8 cellular contexts compared by ENCODE assay signal in genomic region chr3:154120903-154121235, GRCh38. TPM values are rescaled to one million over a fixed set of nuclear protein-coding genes. Genes with fewer than 3 reads are reported as not detected.
A peak's percentile ranks its signal among the peaks of the same experiment; 100 is the strongest.
DNase-seq lines count a peak whose midpoint lies in the region; ATAC-seq and TF ChIP-seq lines count a peak whose summit lies in the region.

No MANE protein-coding gene starts in this region.

- H3K4me3 Mint-ChIP-seq in activated T-cell treated with anti-CD3 and anti-CD28 coated beads, Interleukin-2, amount 50 U/mL, for 72 hours, result peak overlapping the region; percentile 89 to 91
- H3K4me3 Mint-ChIP-seq in effector memory CD8-positive, alpha-beta T cell, result peak overlapping the region; percentile 64 to 71
- peak overlapping the region; percentile 90 for H3K4me3 Mint-ChIP-seq in neural progenitor cell

- H4K20me1 ChIP-seq in neural progenitor cell (ENCODE audit: low read depth), result peaks cover 30% of the 10 kb centered on the region

- no peak overlapping the region for H3K27ac ChIP-seq in neural progenitor cell

- peaks cover 15% of the 10 kb centered on the region for H3K4me1 ChIP-seq in neural progenitor cell

- DNase-seq in activated T-cell treated with anti-CD3 and anti-CD28 coated beads, Interleukin-2, amount 50 U/mL, for 72 hours, result no peak
- DNase-seq in activated T-cell treated with anti-CD3 and anti-CD28 coated beads, Interleukin-2, amount 50 U/mL, for 1 hour, result no peak
- DNase-seq in LHCN-M2 (ENCODE audit: low read depth) (peak; percentile 7), neural progenitor cell (ENCODE audit: low spot score) (no peak), globus pallidus (ENCODE audit: low spot score) (no peak), DMS153 treated with DMSO at 0.1 percent for 48 hours (lab: John Stamatoyannopoulos, UW; ENCODE audit: unreplicated experiment) (no peak), NCI-H1105 treated with DMSO at 0.1 percent for 48 hours (lab: John Stamatoyannopoulos, UW) (no peak)
- DNase-seq in effector memory CD8-positive, alpha-beta T cell, result no peak

- no peaks in the 10 kb centered on the region for H3K36me3 ChIP-seq in neural progenitor cell

- H3K4me2 ChIP-seq in neural progenitor cell, result peak overlapping the region; percentile 93

- peaks cover 14% of the 10 kb centered on the region for H3K79me2 ChIP-seq in neural progenitor cell (ENCODE audit: low read depth)

- TF ChIP-seq CTCF in neural progenitor cell (IDR thresholded peaks at IDR 0.05), result no peak

- H3K27me3 Mint-ChIP-seq in activated T-cell treated with anti-CD3 and anti-CD28 coated beads, Interleukin-2, amount 50 U/mL, for 72 hours (ENCODE audit: low read depth), result peaks cover 73% of the 10 kb centered on the region
- peaks cover 70 to 78% of the 10 kb centered on the region in 2 donors for H3K27me3 Mint-ChIP-seq in effector memory CD8-positive, alpha-beta T cell
- H3K27me3 Mint-ChIP-seq in neural progenitor cell (ENCODE audit: insufficient read depth, low read depth), result peaks cover 9% of the 10 kb centered on the region

- H3K9me3 Mint-ChIP-seq in activated T-cell treated with anti-CD3 and anti-CD28 coated beads, Interleukin-2, amount 50 U/mL, for 72 hours, result no peaks in the 10 kb centered on the region
- H3K9me3 Mint-ChIP-seq in effector memory CD8-positive, alpha-beta T cell, result no peaks in the 10 kb centered on the region
- H3K9me3 Mint-ChIP-seq in neural progenitor cell, result no peaks in the 10 kb centered on the region

- peak overlapping the region; percentile 99 for H2AFZ ChIP-seq in neural progenitor cell (replicated peaks)

- peak; percentile 59 to 60 for ATAC-seq in activated T-cell treated with anti-CD3 and anti-CD28 coated beads, Interleukin-2, amount 50 U/mL, for 72 hours (replicated peaks in 1 of 2)
- peak; percentile 24 for ATAC-seq in effector memory CD8-positive, alpha-beta T cell (replicated peaks)

- no peaks in the 10 kb centered on the region for H3K36me3 Mint-ChIP-seq in activated T-cell treated with anti-CD3 and anti-CD28 coated beads, Interleukin-2, amount 50 U/mL, for 72 hours (ENCODE audit: insufficient read depth in 2 of 2)
- H3K36me3 Mint-ChIP-seq in effector memory CD8-positive, alpha-beta T cell (ENCODE audit: insufficient read depth), result peaks cover 4% of the 10 kb centered on the region
- H3K36me3 Mint-ChIP-seq in neural progenitor cell, result no peaks in the 10 kb centered on the region

- peaks cover 23% of the 10 kb centered on the region for H3K4me1 Mint-ChIP-seq in activated T-cell treated with anti-CD3 and anti-CD28 coated beads, Interleukin-2, amount 50 U/mL, for 72 hours (ENCODE audit: low read depth)
- peaks cover 16 to 26% of the 10 kb centered on the region in 2 donors for H3K4me1 Mint-ChIP-seq in effector memory CD8-positive, alpha-beta T cell (ENCODE audit: low read depth in 2 of 2)
- peaks cover 35% of the 10 kb centered on the region for H3K4me1 Mint-ChIP-seq in neural progenitor cell

- H3K27ac Mint-ChIP-seq in activated T-cell treated with anti-CD3 and anti-CD28 coated beads, Interleukin-2, amount 50 U/mL, for 72 hours, result no peak overlapping the region
- H3K27ac Mint-ChIP-seq in effector memory CD8-positive, alpha-beta T cell, result no peak overlapping the region
- H3K27ac Mint-ChIP-seq in neural progenitor cell, result peak overlapping the region; percentile 31

- no peaks in the 10 kb centered on the region for H3K9me3 ChIP-seq in neural progenitor cell (ENCODE audit: low read depth)

- no peak overlapping the region for H3K9ac ChIP-seq in neural progenitor cell

- peak overlapping the region; percentile 79 for H3K4me3 ChIP-seq in neural progenitor cell

- H3K27me3 ChIP-seq in neural progenitor cell, result peaks cover 35% of the 10 kb centered on the region

- no peaks in the 10 kb centered on the region for H3F3A ChIP-seq in neural progenitor cell (ENCODE audit: low read depth)

RNA-seq across cellular contexts. Expression of gene ARHGEF26, which starts 0.3 kb away (rescaled TPM):
- under 1 TPM; 0.31 to 0.32 TPM for total RNA-seq in activated T-cell treated with anti-CD3 and anti-CD28 coated beads, Interleukin-2, amount 50 U/mL, for 72 hours
- total RNA-seq in LHCN-M2 (2014; rRNA removed) (1.8 and 2.8 TPM in 2 replicates), neural progenitor cell (ENCODE audit: low replicate concordance) (13.4 and 14.0 TPM in 2 replicates)
- 0.81 TPM for polyA plus RNA-seq in LHCN-M2 (2012)
